Comparison of ENCODE assay signal across 8 cellular contexts in genomic region chr19:54096642-54097106, GRCh38.
A peak's percentile ranks its signal among the peaks of the same experiment; 100 is the strongest.
DNase-seq lines count a peak whose midpoint lies in the region; ATAC-seq and TF ChIP-seq lines count a peak whose summit lies in the region.

No MANE protein-coding gene starts in this region.

- no peak for ATAC-seq in GM18519 (IDR thresholded peaks at IDR 0.05; ENCODE audit: low FRiP score, unreplicated experiment)

- DNase-seq in NCI-H1436 treated with DMSO at 0.1 percent for 48 hours (lab: John Stamatoyannopoulos, UW) (peak; percentile 35), NCI-H1436 (lab: John Stamatoyannopoulos, UW) (no peak), epithelial cell of esophagus (ENCODE audit: low read depth) (peak; percentile 29), nephron progenitor cell (no peak), GM19238 (ENCODE audit: insufficient read length, low spot score) (no peak), NCI-H1694 (lab: John Stamatoyannopoulos, UW) (no peak)

- H3K9me3 Mint-ChIP-seq in nephron progenitor cell = peaks cover 17% of the 10 kb centered on the region

- peak overlapping the region; percentile 82 for H3K4me3 Mint-ChIP-seq in nephron progenitor cell

- H3K4me3 ChIP-seq in epithelial cell of esophagus (ENCODE audit: low read length) = peak overlapping the region; percentile 30

- peaks cover 7% of the 10 kb centered on the region for H3K4me1 Mint-ChIP-seq in nephron progenitor cell

- no peak overlapping the region for H3K27ac Mint-ChIP-seq in nephron progenitor cell

- peak; percentile 52 for TF ChIP-seq CTCF in epithelial cell of esophagus (IDR thresholded peaks at IDR 0.05; ENCODE audit: insufficient read depth, low read depth, low read length, missing control alignments)
- no peak for TF ChIP-seq CTCF in nephron progenitor cell (IDR thresholded peaks at IDR 0.05)

- H3K27me3 Mint-ChIP-seq in nephron progenitor cell (ENCODE audit: low read depth, poor library complexity) = peaks cover 77% of the 10 kb centered on the region

- 0 out of 2 replicates have a peak, but pooled peaks have one; percentile 21 for TF ChIP-seq POLR2A in Raji (IDR thresholded peaks at IDR 0.05; ENCODE audit: insufficient read depth, low read depth, low read length)

- no peaks in the 10 kb centered on the region for H3K36me3 Mint-ChIP-seq in nephron progenitor cell (ENCODE audit: low read depth)

Comparison
In these comparisons a context has a peak if more than half of its experiments do, and no peak if none do; other contexts are left out.
1. DNase-seq: peak in NCI-H1436 treated with DMSO at 0.1 percent for 48 hours (single experiment) and epithelial cell of esophagus (single experiment); none in NCI-H1436 (single experiment), nephron progenitor cell (single experiment), GM19238 (single experiment) and NCI-H1694 (single experiment).